ENCODE assay signal across 26 cellular contexts in the genomic region with DNA sequence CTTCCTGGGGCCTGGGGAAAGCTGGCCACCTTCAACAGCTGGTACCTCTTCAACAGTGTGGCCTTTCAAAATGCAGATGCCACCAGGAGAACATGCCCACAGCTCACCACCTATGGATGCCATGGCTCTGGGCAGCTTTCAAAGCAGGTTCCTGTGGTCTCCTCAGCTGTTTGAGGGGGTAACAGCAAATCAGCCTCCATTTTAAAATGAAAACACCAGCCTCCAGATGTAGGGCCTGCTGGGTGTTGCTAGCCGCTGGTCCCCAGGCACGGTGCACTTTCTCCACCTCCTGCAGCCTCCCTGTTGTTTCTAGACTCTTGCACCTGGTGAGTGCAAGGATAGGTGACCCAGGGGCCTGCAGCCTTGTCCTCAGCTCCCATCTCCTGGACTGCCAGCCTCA. TPM values are rescaled to one million over a fixed set of nuclear protein-coding genes. Genes with fewer than 3 reads are reported as not detected.
DNase-seq lines count a peak whose midpoint lies in the region; ATAC-seq and TF ChIP-seq lines count a peak whose summit lies in the region.
"Had no signal": no experiment of that assay in that cellular context is flagged by ENCODE, and none has a peak within 500 bp of the region (broad histone marks: within the 10 kb centered on the region; RNA-seq: fewer than 3 reads in every experiment).

No MANE protein-coding gene starts in this region.

- no peaks in the 10 kb centered on the region for H3K79me2 ChIP-seq in OCI-LY7 (ENCODE audit: insufficient read depth, low read depth, low read length)

- no peaks in the 10 kb centered on the region for H3K9me3 ChIP-seq in BLaER1 treated with 17β-estradiol and CSF1 and Interleukin-3, amounts not matched to agents 10 nM and 100 nM (replicated peaks in 1 of 11)
- H3K9me3 ChIP-seq in OCI-LY7 (ENCODE audit: low read length): peaks cover 14% of the 10 kb centered on the region; the same call in 1 of the 2 replicates
- H3K9me3 ChIP-seq: Caco-2, HAP-1, ovary, upper lobe of left lung had no signal

- no peaks in the 10 kb centered on the region for H3K9me2 ChIP-seq in OCI-LY7 (ENCODE audit: insufficient read depth, low read length)

- H3K27ac Mint-ChIP-seq in T-helper 2 cell treated with Interferon-gamma antibody and Interleukin-4, amounts not matched to agents 5 μg/mL and 100 μg/mL, for 36 hours: no peak overlapping the region
- H3K27ac Mint-ChIP-seq in naive thymus-derived CD8-positive, alpha-beta T cell: peak overlapping the region in 8 of 10 donors; percentile 8 to 87 (median 68)
- H3K27ac Mint-ChIP-seq: nephron had no signal

- H3K4me2 ChIP-seq in BLaER1 treated with 17β-estradiol and CSF1 and Interleukin-3, amounts not matched to agents 10 nM and 100 nM: peak overlapping the region; percentile 73 to 96 (median 89)
- H3K4me2 ChIP-seq in OCI-LY7 (ENCODE audit: low read length): peak overlapping the region; percentile 43

- H3K9ac ChIP-seq in BLaER1 treated with 17β-estradiol and CSF1 and Interleukin-3, amounts not matched to agents 10 nM and 100 nM: peak overlapping the region in 8 of 11 experiments; percentile 22 to 76 (median 66); a peak in 13 of 22 replicates

- CTCF ChIA-PET in OCI-LY7 (lab: Charles Lee; ENCODE audit: unreplicated experiment): no interaction called here

- H3K4me1 ChIP-seq in BLaER1 treated with 17β-estradiol and CSF1 and Interleukin-3, amounts not matched to agents 10 nM and 100 nM: peaks cover 49 to 99% (median 93%) of the 10 kb centered on the region in 10 experiments
- H3K4me1 ChIP-seq in OCI-LY7 (ENCODE audit: insufficient read depth, low read length, poor library complexity, severe bottlenecking): peaks cover 27% of the 10 kb centered on the region
- H3K4me1 ChIP-seq: HAP-1, upper lobe of left lung had no signal

- H2AFZ ChIP-seq in OCI-LY7 (ENCODE audit: low read length): peak overlapping the region; percentile 27; the same call in 1 of the 2 replicates

- TF ChIP-seq CTCF in OCI-LY7 (conservative IDR thresholded peaks at IDR 0.05; ENCODE audit: low read length): no peak

- H3K36me3 ChIP-seq in BLaER1 treated with 17β-estradiol and CSF1 and Interleukin-3, amounts not matched to agents 10 nM and 100 nM: peaks cover 0 to 44% (median 19%) of the 10 kb centered on the region in 11 experiments; a peak in 17 of 22 replicates
- no peaks in the 10 kb centered on the region for H3K36me3 ChIP-seq in OCI-LY7 (ENCODE audit: insufficient read depth, low read length)
- H3K36me3 ChIP-seq: brain microvascular endothelial cell, ovary had no signal

- peak overlapping the region in 4 of 10 experiments; percentile 19 to 45 (median 38); a peak in 5 of 20 replicates for H3K4me3 ChIP-seq in BLaER1 treated with 17β-estradiol and CSF1 and Interleukin-3, amounts not matched to agents 10 nM and 100 nM
- peak overlapping the region; percentile 17 for H3K4me3 ChIP-seq in OCI-LY7 (ENCODE audit: low read depth, low read length, poor library complexity, severe bottlenecking)
- H3K4me3 ChIP-seq: GM12878, HAP-1, ovary, upper lobe of left lung had no signal

- POLR2A ChIA-PET in OCI-LY7 (lab: Charles Lee): interaction anchor here (0.5 to 0.6 kb wide), 2 partner anchors 45 to 198 kb away, joined by 3 read pairs; no protein-coding TSS in a partner anchor
- POLR2A ChIA-PET in naive thymus-derived CD8-positive, alpha-beta T cell (lab: Charles Lee): no interaction called here

- peak overlapping the region; percentile 14 for H3K4me3 Mint-ChIP-seq in T-helper 2 cell treated with Interferon-gamma antibody and Interleukin-4, amounts not matched to agents 5 μg/mL and 100 μg/mL, for 36 hours
- H3K4me3 Mint-ChIP-seq in naive thymus-derived CD8-positive, alpha-beta T cell: peak overlapping the region in 6 of 10 donors; percentile 41 to 78 (median 66)
- H3K4me3 Mint-ChIP-seq: nephron had no signal

- DNase-seq in T-helper 2 cell treated with Interferon-gamma antibody and Interleukin-4, amounts not matched to agents 5 μg/mL and 100 μg/mL, for 36 hours (ENCODE audit: low spot score): no peak
- DNase-seq in T-helper 2 cell (no peak), OCI-LY7 (ENCODE audit: low spot score) (peak; percentile 24), activated gamma-delta T cell treated with Interleukin-2 at 50 U/mL for 16 hours (no peak)
- peak in 1 of 10 donors; percentile 49 for DNase-seq in naive thymus-derived CD8-positive, alpha-beta T cell
- no peak for DNase-seq in stimulated activated CD4-positive, alpha-beta T cell treated with anti-CD3 and anti-CD28 coated beads, Interleukin-4, amount 100 ng/mL, for 1 hour
- DNase-seq in stimulated activated CD4-positive, alpha-beta T cell treated with anti-CD3 and anti-CD28 coated beads, Interleukin-12 subunit alpha, Interleukin-12 subunit beta, amount 100 ng/mL, for 4 hours: no peak
- DNase-seq: AML-193; brain microvascular endothelial cell; Caco-2; NCI-H1105 treated with DMSO at 0.1 percent for 48 hours; NCI-H2029 treated with DMSO at 0.1 percent for 48 hours; NCI-H345; NCI-H774; ovary; stimulated activated CD4-positive, alpha-beta T cell treated with anti-CD3 and anti-CD28 coated beads, Interleukin-15, amount 100 ng/mL, for 24 hours; T-helper 9 cell; upper lobe of left lung had no signal

- intact Hi-C loops in OCI-LY7 (cut with micrococcal nuclease; ENCODE audit: unreplicated experiment): no loop called here

- peak overlapping the region in 9 of 11 experiments; percentile 14 to 87 (median 71); a peak in 18 of 22 replicates for H3K27ac ChIP-seq in BLaER1 treated with 17β-estradiol and CSF1 and Interleukin-3, amounts not matched to agents 10 nM and 100 nM
- H3K27ac ChIP-seq in OCI-LY7 (ENCODE audit: low read depth, low read length, poor library complexity, severe bottlenecking): peak overlapping the region; percentile 65
- H3K27ac ChIP-seq: 22Rv1, brain microvascular endothelial cell, ovary, upper lobe of left lung had no signal

- H3K4me1 Mint-ChIP-seq in T-helper 2 cell treated with Interferon-gamma antibody and Interleukin-4, amounts not matched to agents 5 μg/mL and 100 μg/mL, for 36 hours (ENCODE audit: low read depth): peaks cover 14% of the 10 kb centered on the region
- H3K4me1 Mint-ChIP-seq in naive thymus-derived CD8-positive, alpha-beta T cell: peaks cover 9 to 22% (median 20%) of the 10 kb centered on the region in 4 donors
- H3K4me1 Mint-ChIP-seq: nephron had no signal

- H3K27me3 Mint-ChIP-seq in T-helper 2 cell treated with Interferon-gamma antibody and Interleukin-4, amounts not matched to agents 5 μg/mL and 100 μg/mL, for 36 hours (ENCODE audit: low read depth): no peaks in the 10 kb centered on the region
- H3K27me3 Mint-ChIP-seq in naive thymus-derived CD8-positive, alpha-beta T cell: no peaks in the 10 kb centered on the region

- ATAC-seq in naive thymus-derived CD8-positive, alpha-beta T cell: peak in 1 of 2 donors; percentile 5
- ATAC-seq: GM12878 had no signal

- no TSS peak for BruUV-seq in OCI-LY7 (replicated peaks; lab: Mats Ljungman, UMichigan)

- no peaks in the 10 kb centered on the region for H3K9me3 Mint-ChIP-seq in T-helper 2 cell treated with Interferon-gamma antibody and Interleukin-4, amounts not matched to agents 5 μg/mL and 100 μg/mL, for 36 hours
- peaks cover 0 to 2% (median 0%) of the 10 kb centered on the region in 9 donors for H3K9me3 Mint-ChIP-seq in naive thymus-derived CD8-positive, alpha-beta T cell
- H3K9me3 Mint-ChIP-seq: nephron had no signal

- peaks cover 0 to 6% (median 0%) of the 10 kb centered on the region in 11 experiments; a peak in 2 of 22 replicates for H4K20me1 ChIP-seq in BLaER1 treated with 17β-estradiol and CSF1 and Interleukin-3, amounts not matched to agents 10 nM and 100 nM
- no peaks in the 10 kb centered on the region for H4K20me1 ChIP-seq in OCI-LY7 (ENCODE audit: insufficient read depth, low read length)

- peaks cover 5% of the 10 kb centered on the region for H3K36me3 Mint-ChIP-seq in T-helper 2 cell treated with Interferon-gamma antibody and Interleukin-4, amounts not matched to agents 5 μg/mL and 100 μg/mL, for 36 hours (ENCODE audit: low read depth)
- H3K36me3 Mint-ChIP-seq in naive thymus-derived CD8-positive, alpha-beta T cell: peaks cover 0 to 34% (median 18%) of the 10 kb centered on the region in 3 donors

- no peaks in the 10 kb centered on the region for H3K27me3 ChIP-seq in BLaER1 treated with 17β-estradiol and CSF1 and Interleukin-3, amounts not matched to agents 10 nM and 100 nM
- H3K27me3 ChIP-seq: brain microvascular endothelial cell, ovary, upper lobe of left lung had no signal

RNA-seq across cellular contexts. Expression of gene CDPF1, which starts 10.0 kb away (rescaled TPM):
- total RNA-seq in OCI-LY7 (2014; rRNA removed; shearing (Covaris generic)): 17.4 and 22.7 TPM in 2 replicates
- 15.4 and 19.4 TPM in 2 replicates for total RNA-seq in OCI-LY7 (2022)
- total RNA-seq in naive thymus-derived CD8-positive, alpha-beta T cell: 10 to 100 TPM; 11.1 to 12.3 TPM
- 10 to 100 TPM; 22.9 to 29.3 (median 29.1) TPM for polyA plus RNA-seq in naive thymus-derived CD8-positive, alpha-beta T cell

RNA-seq across cellular contexts. Expression of gene PKDREJ, which starts 23.1 kb away (rescaled TPM):
- not detected in 2 replicates for total RNA-seq in OCI-LY7 (2014; rRNA removed; shearing (Covaris generic))
- not detected in 2 replicates for total RNA-seq in OCI-LY7 (2022)
- not detected for total RNA-seq in naive thymus-derived CD8-positive, alpha-beta T cell
- not detected for polyA plus RNA-seq in naive thymus-derived CD8-positive, alpha-beta T cell
- total RNA-seq: Caco-2, Daoy, epithelial cell of proximal tubule, fibroblast of villous mesenchyme, GM12878 had no signal

RNA-seq across cellular contexts. Expression of gene TTC38, which starts 27.7 kb away (rescaled TPM):
- 0.21 and 0.44 TPM in 2 replicates for total RNA-seq in OCI-LY7 (2014; rRNA removed; shearing (Covaris generic))
- 2.4 and 2.7 TPM in 2 replicates for total RNA-seq in OCI-LY7 (2022)
- 1 to 10 TPM; 6.7 to 9.7 TPM for total RNA-seq in naive thymus-derived CD8-positive, alpha-beta T cell
- 10 to 100 TPM in 1 of 3 donors, 1 to 10 TPM in 2; 2.6 to 33.5 (median 5.0) TPM for polyA plus RNA-seq in naive thymus-derived CD8-positive, alpha-beta T cell

RNA-seq across cellular contexts. Expression of gene GTSE1, which starts 56.6 kb away (rescaled TPM):
- total RNA-seq in OCI-LY7 (2014; rRNA removed; shearing (Covaris generic)): 54.7 and 56.0 TPM in 2 replicates
- 109 and 114 TPM in 2 replicates for total RNA-seq in OCI-LY7 (2022)
- total RNA-seq in naive thymus-derived CD8-positive, alpha-beta T cell: under 1 TPM; 0.30 to 0.68 TPM
- not detected for polyA plus RNA-seq in naive thymus-derived CD8-positive, alpha-beta T cell
